ENCODE assay signal across 8 cellular contexts in the genomic region with DNA sequence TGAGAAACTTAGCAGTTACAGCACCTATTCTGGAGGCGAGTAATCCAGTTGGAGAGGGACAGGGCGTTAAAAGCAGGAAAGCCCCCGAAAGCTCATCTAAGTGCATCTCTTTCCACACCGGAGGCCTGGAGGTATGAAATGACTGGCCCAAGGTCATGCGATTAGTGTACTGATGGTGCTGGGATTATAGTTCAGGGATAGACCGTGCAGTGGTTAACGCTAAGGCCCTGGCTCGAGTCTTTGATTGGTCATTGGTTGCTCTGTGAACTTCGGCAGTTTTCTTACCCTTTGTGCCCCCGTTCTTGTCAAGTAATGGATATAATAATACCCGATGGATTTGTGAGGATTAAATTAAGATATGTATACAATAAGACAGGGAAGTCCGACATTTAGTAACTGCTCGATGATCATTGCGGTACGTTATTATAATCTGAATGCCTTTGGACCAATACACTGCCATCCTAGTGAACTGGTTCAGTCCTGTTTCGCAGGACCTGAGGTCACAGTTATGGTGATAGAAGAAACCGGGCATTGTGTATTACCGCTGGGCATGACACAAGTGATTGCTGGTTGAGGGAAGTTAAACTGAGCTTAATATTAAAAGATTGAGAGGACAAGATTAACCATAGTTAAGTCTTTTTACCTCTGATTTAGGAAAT. TPM values are rescaled to one million over a fixed set of nuclear protein-coding genes. Genes with fewer than 3 reads are reported as not detected.
A peak's percentile ranks its signal among the peaks of the same experiment; 100 is the strongest.
DNase-seq lines count a peak whose midpoint lies in the region; ATAC-seq and TF ChIP-seq lines count a peak whose summit lies in the region.

No MANE protein-coding gene starts in this region.

- H3K4me3 ChIP-seq in duodenal mucosa (ENCODE audit: low read depth in 1 of 2, low read length in 2 of 2): peak overlapping the region; percentile 89 to 97
- H3K4me3 ChIP-seq in mucosa of rectum (ENCODE audit: low read length in 2 of 2): peak overlapping the region; percentile 75 to 87
- H3K4me3 ChIP-seq in tibial artery: peak overlapping the region; percentile 93 to 98

- H3K36me3 ChIP-seq in duodenal mucosa (ENCODE audit: control insufficient read depth in 1 of 2, insufficient read depth in 2 of 2, low read length in 2 of 2) (peaks cover 0 to 11% of the 10 kb centered on the region in 2 donors), mucosa of rectum (ENCODE audit: control insufficient read depth in 2 of 2, insufficient read depth in 2 of 2, low read length in 2 of 2) (peaks cover 0 to 3% of the 10 kb centered on the region in 2 donors), tibial artery (peaks cover 0 to 11% (median 7%) of the 10 kb centered on the region in 3 donors)

- H3K9ac ChIP-seq in duodenal mucosa (ENCODE audit: low read depth in 1 of 2, low read length in 2 of 2): peak overlapping the region; percentile 90 to 99
- peak overlapping the region; percentile 96 to 97 for H3K9ac ChIP-seq in mucosa of rectum (ENCODE audit: low read depth in 1 of 2, low read length in 2 of 2)

- H3K9me3 ChIP-seq in duodenal mucosa (ENCODE audit: control insufficient read depth in 1 of 2, low read length in 2 of 2) (no peaks in the 10 kb centered on the region), mucosa of rectum (ENCODE audit: control insufficient read depth in 2 of 2, low read length in 2 of 2) (no peaks in the 10 kb centered on the region), tibial artery (no peaks in the 10 kb centered on the region)

- H3K27me3 ChIP-seq in duodenal mucosa (ENCODE audit: control insufficient read depth in 1 of 2, insufficient read depth in 2 of 2, low read length in 2 of 2): no peaks in the 10 kb centered on the region
- no peaks in the 10 kb centered on the region for H3K27me3 ChIP-seq in mucosa of rectum (ENCODE audit: control insufficient read depth in 2 of 2, insufficient read depth in 2 of 2, low read length in 2 of 2)
- H3K27me3 ChIP-seq in tibial artery: no peaks in the 10 kb centered on the region

- H3K27ac ChIP-seq in duodenal mucosa (ENCODE audit: low read depth, low read length) (peak overlapping the region; percentile 96), mucosa of rectum (ENCODE audit: low read depth in 2 of 2, low read length in 2 of 2) (peak overlapping the region; percentile 93 to 95), tibial artery (peak overlapping the region; percentile 99 to 100)

- DNase-seq in Daoy (ENCODE audit: low read depth) (peak; percentile 22), T-helper 2 cell (peak in 3 of 5 experiments; percentile 16 to 73 (median 29)), tibial artery (no peak)

- no peak for TF ChIP-seq CTCF in tibial artery (IDR thresholded peaks at IDR 0.05)

- peak; percentile 10 for ATAC-seq in HG02759 (IDR thresholded peaks at IDR 0.05; ENCODE audit: unreplicated experiment)
- no peak for ATAC-seq in GM18498 (IDR thresholded peaks at IDR 0.05; ENCODE audit: unreplicated experiment)
- ATAC-seq in HG02623 (IDR thresholded peaks at IDR 0.05; ENCODE audit: unreplicated experiment): no peak

- H3K4me1 ChIP-seq in duodenal mucosa (ENCODE audit: control insufficient read depth in 1 of 2, insufficient read depth in 2 of 2, low read length in 2 of 2) (peaks cover 15 to 19% of the 10 kb centered on the region in 2 donors), mucosa of rectum (ENCODE audit: control insufficient read depth in 2 of 2, insufficient read depth in 2 of 2, low read length in 2 of 2) (peaks cover 18 to 20% of the 10 kb centered on the region in 2 donors), tibial artery (peaks cover 0 to 39% (median 19%) of the 10 kb centered on the region in 4 donors)

- intact Hi-C loops in tibial artery (cut with DNase I; ENCODE audit: low total_unique reads): loop anchor here (1.0 to 5.0 kb wide), 2 partner anchors 32 to 158 kb away; a partner anchor contains a TSS

RNA-seq across cellular contexts. Expression of a gene that starts 1.0 kb away (rescaled TPM):
- total RNA-seq in Daoy (2014; rRNA removed; shearing (Covaris generic)): 570 and 576 TPM in 2 replicates

RNA-seq across cellular contexts. Expression of a gene that starts 18.9 kb away (rescaled TPM):
- total RNA-seq in Daoy (2014; rRNA removed; shearing (Covaris generic)): not detected in 2 replicates

RNA-seq across cellular contexts. Expression of a gene that starts 32.9 kb away (rescaled TPM):
- 6.9 and 7.9 TPM in 2 replicates for total RNA-seq in Daoy (2014; rRNA removed; shearing (Covaris generic))

Comparison
In these comparisons a context has a peak if more than half of its experiments do, and no peak if none do; other contexts are left out.
1. DNase-seq: peak in Daoy (single experiment) and T-helper 2 cell (3 of 5); none in tibial artery (0 of 2).
2. Peak in every context shown above with its lines, with median percentiles within 50 percentile points of each other: H3K27ac ChIP-seq and H3K4me3 ChIP-seq.